In genomic region chr19:16345457-16345856, GRCh38 we compare ENCODE assay signal across 27 cellular contexts. TPM values are rescaled to one million over a fixed set of nuclear protein-coding genes. Genes with fewer than 3 reads are reported as not detected.
DNase-seq lines count a peak whose midpoint lies in the region; ATAC-seq, FAIRE-seq and TF ChIP-seq lines count a peak whose summit lies in the region.
"Had no signal": no experiment of that assay in that cellular context is flagged by ENCODE, and none has a peak within 500 bp of the region (broad histone marks: within the 10 kb centered on the region; RNA-seq: fewer than 3 reads in every experiment).

No MANE protein-coding gene starts in this region.

- in situ Hi-C loops in gastrocnemius medialis (cut with MboI; ENCODE audit: low sequenced_read_pairs in 4 of 4): no loop called here

- H3K36me3 ChIP-seq in left lung (no peaks in the 10 kb centered on the region), gastrocnemius medialis (no peaks in the 10 kb centered on the region), pancreas (no peaks in the 10 kb centered on the region)

- 83 to 85% methylated on average over 4 of the region's 4 CpGs for WGBS in pancreas, 2 donors

- H3K4me3 ChIP-seq in left lung: no peak overlapping the region
- H3K4me3 ChIP-seq in gastrocnemius medialis: no peak overlapping the region
- H3K4me3 ChIP-seq in pancreas: no peak overlapping the region
- H3K4me3 ChIP-seq: mucosa of descending colon, PC-9 had no signal

- ATAC-seq in activated B cell treated with CpG ODN at 0.5 μM for 24 hours (ENCODE audit: low read depth): no peak
- ATAC-seq in left lung: no peak
- ATAC-seq in gastrocnemius medialis: no peak
- no peak for ATAC-seq in GM18870 (IDR thresholded peaks at IDR 0.05; ENCODE audit: unreplicated experiment)
- no peak for ATAC-seq in pancreas
- no peak for ATAC-seq in HG03108 (IDR thresholded peaks at IDR 0.05; ENCODE audit: unreplicated experiment)
- ATAC-seq: mucosa of descending colon; stimulated activated naive B cell treated with anti-CD40 and anti-IgM and Interleukin-4, amounts not matched to agents 10 μg/mL and 1 μg/mL and 100 μg/mL, for 72 hours had no signal

- H3K27ac ChIP-seq in left lung (peak overlapping the region; percentile 8 to 45), gastrocnemius medialis (peak overlapping the region; percentile 55 to 84 (median 74)), pancreas (no peak overlapping the region)
- H3K27ac ChIP-seq: PC-9 had no signal

- peaks cover 16% of the 10 kb centered on the region for H3K36me3 Mint-ChIP-seq in T-helper 2 cell treated with Interferon-gamma antibody and Interleukin-4, amounts not matched to agents 5 μg/mL and 100 μg/mL, for 36 hours (ENCODE audit: low read depth)
- H3K36me3 Mint-ChIP-seq in activated B cell treated with CpG ODN at 0.5 μM for 24 hours (ENCODE audit: low read depth): no peaks in the 10 kb centered on the region

- CTCF ChIA-PET in activated B cell treated with CpG ODN at 0.5 μM for 24 hours (lab: Charles Lee): interaction anchor here (1.1 kb wide), 1 partner anchor 38 kb away, joined by 3 read pairs; no protein-coding TSS in a partner anchor

- no peak for TF ChIP-seq CTCF in activated B cell treated with CpG ODN at 0.5 μM for 24 hours (IDR thresholded peaks at IDR 0.05)
- TF ChIP-seq CTCF in left lung (IDR thresholded peaks at IDR 0.05): no peak
- TF ChIP-seq CTCF in gastrocnemius medialis (IDR thresholded peaks at IDR 0.05 in 4 of 5, conservative IDR thresholded peaks at IDR 0.05 in 1 of 5): no peak
- TF ChIP-seq CTCF in pancreas (IDR thresholded peaks at IDR 0.05): no peak

- H3K27ac Mint-ChIP-seq in T-helper 2 cell treated with Interferon-gamma antibody and Interleukin-4, amounts not matched to agents 5 μg/mL and 100 μg/mL, for 36 hours: peak overlapping the region; percentile 49
- H3K27ac Mint-ChIP-seq in activated B cell treated with CpG ODN at 0.5 μM for 24 hours: peak overlapping the region; percentile 21
- H3K27ac Mint-ChIP-seq: activated naive CD4-positive, alpha-beta T cell treated with anti-CD3 and anti-CD28 coated beads for 36 hours; activated T-helper 1 cell treated with anti-CD3 and anti-CD28 coated beads, Interleukin-12 subunit alpha, Interleukin-12 subunit beta, Interleukin-2, Interleukin-4 antibody, amounts not matched to agents 30 ng/mL and 10 ng/mL and 1 ng/mL, durations not matched to agents 14 hours and 24 hours and 36 hours; brain; CD4-positive, alpha-beta T cell; stimulated activated naive B cell treated with anti-CD40 and anti-IgM and Interleukin-4, amounts not matched to agents 10 μg/mL and 1 μg/mL and 100 μg/mL, for 72 hours had no signal

- no peak for TF ChIP-seq POLR2A in gastrocnemius medialis (IDR thresholded peaks at IDR 0.05)

- peaks cover 36% of the 10 kb centered on the region for H3K4me1 Mint-ChIP-seq in T-helper 2 cell treated with Interferon-gamma antibody and Interleukin-4, amounts not matched to agents 5 μg/mL and 100 μg/mL, for 36 hours (ENCODE audit: low read depth)
- H3K4me1 Mint-ChIP-seq in activated B cell treated with CpG ODN at 0.5 μM for 24 hours: peaks cover 37% of the 10 kb centered on the region

- FAIRE-seq in pancreas (lab: Jason Lieb, UNC): no peak
- FAIRE-seq: H1 had no signal

- H3K9me3 Mint-ChIP-seq in T-helper 2 cell treated with Interferon-gamma antibody and Interleukin-4, amounts not matched to agents 5 μg/mL and 100 μg/mL, for 36 hours: peaks cover 4% of the 10 kb centered on the region
- no peaks in the 10 kb centered on the region for H3K9me3 Mint-ChIP-seq in activated B cell treated with CpG ODN at 0.5 μM for 24 hours
- H3K9me3 Mint-ChIP-seq: activated naive CD4-positive, alpha-beta T cell treated with anti-CD3 and anti-CD28 coated beads for 36 hours; activated T-helper 1 cell treated with anti-CD3 and anti-CD28 coated beads, Interleukin-12 subunit alpha, Interleukin-12 subunit beta, Interleukin-2, Interleukin-4 antibody, amounts not matched to agents 30 ng/mL and 10 ng/mL and 1 ng/mL, durations not matched to agents 14 hours and 24 hours and 36 hours; brain; CD4-positive, alpha-beta T cell; neural crest cell had no signal

- DNase-seq in T-helper 2 cell treated with Interferon-gamma antibody and Interleukin-4, amounts not matched to agents 5 μg/mL and 100 μg/mL, for 36 hours (ENCODE audit: low spot score): no peak
- DNase-seq in T-helper 2 cell: no peak
- DNase-seq in activated B cell treated with CpG ODN at 0.5 μM for 24 hours: no peak
- no peak for DNase-seq in left lung
- DNase-seq in gastrocnemius medialis: no peak
- no peak for DNase-seq in pancreas
- DNase-seq: 8988T; activated CD4-positive, alpha-beta T cell treated with anti-CD3 and anti-CD28 coated beads, Interleukin-2, amount 50 U/mL, for 48 hours; activated CD4-positive, CD25-positive, alpha-beta regulatory T cell; activated naive CD4-positive, alpha-beta T cell treated with anti-CD3 and anti-CD28 coated beads for 36 hours; CD4-positive, alpha-beta T cell; head of caudate nucleus; NCI-H1105; NCI-H1930; NCI-H524 treated with DMSO at 0.1 percent for 48 hours; PC-9; posterior cingulate gyrus; SHP77; stimulated activated CD4-positive, alpha-beta T cell treated with anti-CD3 and anti-CD28 coated beads, Interleukin-4, amount 100 ng/mL, for 4 hours; stimulated activated naive B cell treated with anti-CD40 and anti-IgM and Interleukin-4, amounts not matched to agents 10 μg/mL and 1 μg/mL and 100 μg/mL, for 72 hours had no signal

- no peaks in the 10 kb centered on the region for H3K27me3 ChIP-seq in left lung
- no peaks in the 10 kb centered on the region for H3K27me3 ChIP-seq in gastrocnemius medialis
- H3K27me3 ChIP-seq in pancreas: no peaks in the 10 kb centered on the region

- no peak overlapping the region for H3K4me3 Mint-ChIP-seq in T-helper 2 cell treated with Interferon-gamma antibody and Interleukin-4, amounts not matched to agents 5 μg/mL and 100 μg/mL, for 36 hours
- no peak overlapping the region for H3K4me3 Mint-ChIP-seq in activated B cell treated with CpG ODN at 0.5 μM for 24 hours
- H3K4me3 Mint-ChIP-seq: activated naive CD4-positive, alpha-beta T cell treated with anti-CD3 and anti-CD28 coated beads for 36 hours; brain; CD4-positive, alpha-beta T cell; neural crest cell; stimulated activated naive B cell treated with anti-CD40 and anti-IgM and Interleukin-4, amounts not matched to agents 10 μg/mL and 1 μg/mL and 100 μg/mL, for 72 hours had no signal

- intact Hi-C loops in activated B cell treated with CpG ODN at 0.5 μM for 24 hours (cut with micrococcal nuclease): no loop called here
- intact Hi-C loops in left lung (cut with DNase I): no loop called here
- intact Hi-C loops in gastrocnemius medialis (cut with DNase I; ENCODE audit: low total_unique reads): no loop called here
- intact Hi-C loops in pancreas (cut with DNase I): no loop called here

- peaks cover 3 to 42% of the 10 kb centered on the region in 2 donors for H3K4me1 ChIP-seq in left lung
- H3K4me1 ChIP-seq in gastrocnemius medialis: peaks cover 18 to 42% of the 10 kb centered on the region in 2 donors
- H3K4me1 ChIP-seq in pancreas: no peaks in the 10 kb centered on the region

- peaks cover 14% of the 10 kb centered on the region for H3K27me3 Mint-ChIP-seq in T-helper 2 cell treated with Interferon-gamma antibody and Interleukin-4, amounts not matched to agents 5 μg/mL and 100 μg/mL, for 36 hours (ENCODE audit: low read depth)
- H3K27me3 Mint-ChIP-seq in activated B cell treated with CpG ODN at 0.5 μM for 24 hours: no peaks in the 10 kb centered on the region
- H3K27me3 Mint-ChIP-seq: CD4-positive, alpha-beta T cell; stimulated activated naive B cell treated with anti-CD40 and anti-IgM and Interleukin-4, amounts not matched to agents 10 μg/mL and 1 μg/mL and 100 μg/mL, for 72 hours had no signal

- POLR2A ChIA-PET in activated B cell treated with CpG ODN at 0.5 μM for 24 hours (lab: Charles Lee): interaction anchor here (3.5 to 10.8 kb wide), 3 partner anchors 10 to 22 kb away, joined by 19 to 428 read pairs (median 369); partner anchors contain the start of gene KLF2

- H3K9me3 ChIP-seq in left lung (no peaks in the 10 kb centered on the region), gastrocnemius medialis (no peaks in the 10 kb centered on the region), pancreas (no peaks in the 10 kb centered on the region)
- H3K9me3 ChIP-seq: mucosa of descending colon had no signal

RNA-seq across cellular contexts. Expression of gene KLF2, which starts 20.8 kb away (rescaled TPM):
- total RNA-seq in activated B cell treated with CpG ODN at 0.5 μM for 24 hours (76.8 and 87.6 TPM in 2 replicates), left lung (10 to 100 TPM; 30.2 to 75.9 TPM), gastrocnemius medialis (10 to 100 TPM in 3 of 4 donors, 1 to 10 TPM in 1; 6.8 to 45.6 (median 32.0) TPM), pancreas (10 to 100 TPM in 2 of 6 donors, 1 to 10 TPM in 4; 3.1 to 12.0 (median 5.8) TPM)
- 1 to 10 TPM; 3.4 to 3.7 TPM for polyA plus RNA-seq in pancreas

Comparison
In these comparisons a context has a peak if more than half of its experiments do, and no peak if none do; other contexts are left out.
1. H3K27ac ChIP-seq: peak in left lung (2 of 2) and gastrocnemius medialis (4 of 4); none in pancreas (0 of 4).